ENCODE assay signal across 9 cellular contexts in the genomic region with DNA sequence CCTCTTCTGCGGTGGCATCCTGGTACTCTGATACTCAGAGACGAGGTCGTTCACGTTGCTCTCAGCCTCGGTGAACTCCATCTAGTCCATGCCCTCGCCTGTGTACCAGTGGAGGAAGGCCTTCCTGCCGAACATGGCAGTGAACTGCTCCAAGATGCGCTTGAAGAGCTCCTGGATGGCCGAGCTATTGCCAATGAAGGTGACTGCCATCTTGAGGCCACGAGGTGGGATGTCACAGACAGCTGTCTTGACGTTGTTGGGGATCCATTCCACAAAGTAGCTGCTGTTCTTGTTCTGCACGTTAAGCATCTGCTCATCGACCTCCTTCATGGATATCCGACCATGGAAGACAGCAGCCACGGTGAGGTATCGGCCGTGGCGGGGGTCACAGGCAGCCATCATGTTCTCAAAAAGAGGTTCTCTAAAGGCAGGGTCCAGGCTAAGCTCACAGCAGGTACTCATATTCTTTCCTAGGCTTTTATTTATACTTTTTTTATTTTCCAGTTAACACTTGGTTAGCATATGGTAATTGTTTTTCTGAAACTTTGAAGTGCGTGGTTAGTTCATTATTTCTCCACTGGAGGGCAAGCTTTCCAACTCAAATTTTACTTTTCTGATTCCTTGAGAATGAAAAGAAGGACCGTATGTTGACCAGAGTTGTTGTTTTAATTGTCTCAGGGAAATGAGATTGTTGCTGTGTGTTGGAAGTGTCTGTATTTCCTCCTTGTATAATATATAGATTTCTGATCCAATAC.
DNase-seq lines count a peak whose midpoint lies in the region; ATAC-seq and TF ChIP-seq lines count a peak whose summit lies in the region.
"Had no signal": no experiment of that assay in that cellular context is flagged by ENCODE, and none has a peak within 500 bp of the region (broad histone marks: within the 10 kb centered on the region; RNA-seq: fewer than 3 reads in every experiment).

No MANE protein-coding gene starts in this region.

- H3K4me3 ChIP-seq in BJ (ENCODE audit: low read depth, low read length) (no peak overlapping the region), HCT116 (replicated peaks in 1 of 2; ENCODE audit: low read depth in 1 of 2, low read length in 2 of 2) (no peak overlapping the region), ascending aorta (no peak overlapping the region)

- CTCF ChIA-PET in BJ (lab: Yijun Ruan, JAX) (interaction anchor here (0.5 to 3.6 kb wide), 14 partner anchors 8 to 1383 kb away, joined by 3 to 16 read pairs (median 3); no protein-coding TSS in a partner anchor), HCT116 (lab: Charles Lee) (interaction anchor here (1.1 to 2.4 kb wide), 3 partner anchors 10 to 267 kb away, joined by 3 to 17 read pairs (median 6); no protein-coding TSS in a partner anchor)

- H3K27me3 ChIP-seq in BJ (ENCODE audit: control insufficient read depth, insufficient read depth, low read length) (peaks cover 2% of the 10 kb centered on the region; the same call in 1 of the 2 replicates), HCT116 (ENCODE audit: insufficient read depth, low read length) (no peaks in the 10 kb centered on the region), ascending aorta (no peaks in the 10 kb centered on the region)

- peak; percentile 48 for TF ChIP-seq CTCF in BJ (IDR thresholded peaks at IDR 0.05; ENCODE audit: insufficient read depth, low read depth, low read length)
- peak; percentile 28 to 58 (median 40); a peak in 4 of 6 replicates for TF ChIP-seq CTCF in HCT116 (IDR thresholded peaks at IDR 0.05 in 2 of 3, conservative IDR thresholded peaks at IDR 0.05 in 1 of 3; ENCODE audit: borderline replicate concordance in 1 of 3, insufficient read depth in 1 of 3, low read depth in 2 of 3, low read length in 2 of 3)
- peak in 2 of 3 experiments; percentile 16 to 43 for TF ChIP-seq CTCF in ascending aorta (IDR thresholded peaks at IDR 0.05)

- H3K9me2 ChIP-seq in HCT116 (ENCODE audit: insufficient read depth) = no peaks in the 10 kb centered on the region

- no peak overlapping the region for H3K4me2 ChIP-seq in HCT116 (ENCODE audit: low read length)

- no peak overlapping the region for H2AFZ ChIP-seq in HCT116 (ENCODE audit: low read depth, low read length, poor library complexity, severe bottlenecking)

- H3K9ac ChIP-seq in HCT116 (ENCODE audit: low read length) = no peak overlapping the region

- no peaks in the 10 kb centered on the region for H3K79me2 ChIP-seq in HCT116 (ENCODE audit: insufficient read depth, low read length)

- no peak overlapping the region for H3K27ac ChIP-seq in HCT116 (ENCODE audit: low read depth, low read length)
- H3K27ac ChIP-seq in ascending aorta = no peak overlapping the region

- TF ChIP-seq RAD21 in HCT116 (IDR thresholded peaks at IDR 0.05; ENCODE audit: low read depth) = peak; percentile 50

- POLR2A ChIA-PET in BJ (lab: Charles Lee) = interaction anchor here (0.6 kb wide), 1 partner anchor 146 kb away, joined by 3 read pairs; no protein-coding TSS in a partner anchor
- POLR2A ChIA-PET in HCT116 (lab: Charles Lee) = no interaction called here

- H3K36me3 ChIP-seq in BJ (ENCODE audit: control insufficient read depth, insufficient read depth, low read length) = no peaks in the 10 kb centered on the region
- no peaks in the 10 kb centered on the region for H3K36me3 ChIP-seq in HCT116 (ENCODE audit: control insufficient read depth in 1 of 2, insufficient read depth in 2 of 2, low read length in 2 of 2)
- no peaks in the 10 kb centered on the region for H3K36me3 ChIP-seq in ascending aorta

- ATAC-seq in HCT116 (peak; percentile 52), HG03460 (IDR thresholded peaks at IDR 0.05; ENCODE audit: unreplicated experiment) (no peak), HG02571 (IDR thresholded peaks at IDR 0.05; ENCODE audit: unreplicated experiment) (no peak)

- H3K4me1 ChIP-seq in HCT116 (ENCODE audit: control insufficient read depth in 1 of 2, insufficient read depth in 2 of 2, low read length in 2 of 2) (no peaks in the 10 kb centered on the region), ascending aorta (no peaks in the 10 kb centered on the region)

- DNase-seq in BJ (ENCODE audit: low read depth) (no peak), HCT116 (ENCODE audit: low read depth, low spot score) (no peak), ascending aorta (ENCODE audit: low spot score in 2 of 2) (no peak), kidney tubule cell (ENCODE audit: low spot score) (peak; percentile 17), SIG-M5 (lab: John Stamatoyannopoulos, UW) (no peak)
- no peak for DNase-seq in activated CD4-positive, CD25-positive, alpha-beta regulatory T cell treated with anti-CD3 and anti-CD28 coated beads, Interleukin-2, amount 50 U/mL, for 72 hours
- DNase-seq: NCI-H2107 had no signal

- TF ChIP-seq POLR2A in HCT116 (IDR thresholded peaks at IDR 0.05; ENCODE audit: borderline replicate concordance, extremely low read depth, insufficient read depth, insufficient read length) = no peak

- intact Hi-C loops in HCT116 (cut with micrococcal nuclease) = loop anchor here (1.0 to 10.0 kb wide), 2 partner anchors 267 to 730 kb away; no protein-coding TSS in a partner anchor
- intact Hi-C loops in ascending aorta (cut with DNase I) = no loop called here

- H3K9me3 ChIP-seq in HCT116 (ENCODE audit: control insufficient read depth in 1 of 2, insufficient read depth in 1 of 2, low read depth in 1 of 2, low read length in 2 of 2) (no peaks in the 10 kb centered on the region), ascending aorta (no peaks in the 10 kb centered on the region)

- BruUV-seq in HCT116 (replicated peaks; lab: Mats Ljungman, UMichigan) = no TSS peak

- RAD21 ChIA-PET in HCT116 (lab: Charles Lee; ENCODE audit: low non-redundant PET in 1 of 2, low total read pairs in 2 of 2, uncharacterized antibody in 2 of 2, unreplicated experiment in 2 of 2) = no interaction called here

- no peaks in the 10 kb centered on the region for H4K20me1 ChIP-seq in HCT116 (ENCODE audit: insufficient read depth)

TF ChIP-seq in HCT116, 20 proteins besides CTCF, POLR2A, EP300 and RAD21:
- no peak for TF ChIP-seq MAX (IDR thresholded peaks at IDR 0.05)
- TF ChIP-seq, protein P1, sequence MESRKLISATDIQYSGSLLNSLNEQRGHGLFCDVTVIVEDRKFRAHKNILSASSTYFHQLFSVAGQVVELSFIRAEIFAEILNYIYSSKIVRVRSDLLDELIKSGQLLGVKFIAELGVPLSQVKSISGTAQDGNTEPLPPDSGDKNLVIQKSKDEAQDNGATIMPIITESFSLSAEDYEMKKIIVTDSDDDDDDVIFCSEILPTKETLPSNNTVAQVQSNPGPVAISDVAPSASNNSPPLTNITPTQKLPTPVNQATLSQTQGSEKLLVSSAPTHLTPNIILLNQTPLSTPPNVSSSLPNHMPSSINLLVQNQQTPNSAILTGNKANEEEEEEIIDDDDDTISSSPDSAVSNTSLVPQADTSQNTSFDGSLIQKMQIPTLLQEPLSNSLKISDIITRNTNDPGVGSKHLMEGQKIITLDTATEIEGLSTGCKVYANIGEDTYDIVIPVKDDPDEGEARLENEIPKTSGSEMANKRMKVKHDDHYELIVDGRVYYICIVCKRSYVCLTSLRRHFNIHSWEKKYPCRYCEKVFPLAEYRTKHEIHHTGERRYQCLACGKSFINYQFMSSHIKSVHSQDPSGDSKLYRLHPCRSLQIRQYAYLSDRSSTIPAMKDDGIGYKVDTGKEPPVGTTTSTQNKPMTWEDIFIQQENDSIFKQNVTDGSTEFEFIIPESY (IDR thresholded peaks at IDR 0.05; ENCODE audit: extremely low read depth, insufficient replicate concordance, low read length) = no peak
- TF ChIP-seq SRF (IDR thresholded peaks at IDR 0.05; ENCODE audit: low read depth) = no peak
- TF ChIP-seq EZH2 (IDR thresholded peaks at IDR 0.05) = no peak
- TF ChIP-seq FOSL1 (IDR thresholded peaks at IDR 0.05; ENCODE audit: low read depth) = no peak
- no peak for TF ChIP-seq JUND (IDR thresholded peaks at IDR 0.05)
- no peak for TF ChIP-seq YY1 (IDR thresholded peaks at IDR 0.05; ENCODE audit: extremely low read depth, insufficient replicate concordance, low read depth, low read length)
- TF ChIP-seq CEBPB (IDR thresholded peaks at IDR 0.05; ENCODE audit: low read depth) = no peak
- TF ChIP-seq REST (IDR thresholded peaks at IDR 0.05; ENCODE audit: low read depth) = no peak
- TF ChIP-seq POLR2AphosphoS5 (IDR thresholded peaks at IDR 0.05; ENCODE audit: low read depth, low read length) = no peak
- no peak for TF ChIP-seq ELF1 (IDR thresholded peaks at IDR 0.05; ENCODE audit: borderline replicate concordance, low read depth)
- no peak for TF ChIP-seq ZFX (IDR thresholded peaks at IDR 0.05)
TF ChIP-seq in HCT116: peak in this region for 0.
